In genomic region chr1:67736750-67737149, GRCh38 we compare ENCODE assay signal across 9 cellular contexts.
A peak's percentile ranks its signal among the peaks of the same experiment; 100 is the strongest.
DNase-seq lines count a peak whose midpoint lies in the region; ATAC-seq and TF ChIP-seq lines count a peak whose summit lies in the region.
"Had no signal": no experiment of that assay in that cellular context is flagged by ENCODE, and none has a peak within 500 bp of the region (broad histone marks: within the 10 kb centered on the region; RNA-seq: fewer than 3 reads in every experiment).

No MANE protein-coding gene starts in this region.

- no peaks in the 10 kb centered on the region for H3K9me3 ChIP-seq in BLaER1 treated with 17β-estradiol and CSF1 and Interleukin-3, amounts not matched to agents 10 nM and 100 nM (replicated peaks in 1 of 11)
- H3K9me3 ChIP-seq in Loucy (ENCODE audit: insufficient read depth, low read depth, low read length) (no peaks in the 10 kb centered on the region), duodenal mucosa (ENCODE audit: control insufficient read depth in 1 of 2, low read length in 2 of 2) (no peaks in the 10 kb centered on the region), parathyroid adenoma (ENCODE audit: control insufficient read depth, low read length) (no peaks in the 10 kb centered on the region)

- H3K9me2 ChIP-seq in Loucy (replicated peaks; ENCODE audit: low read depth, low read length) = no peaks in the 10 kb centered on the region

- peak overlapping the region; percentile 78 to 96 (median 87) for H3K4me2 ChIP-seq in BLaER1 treated with 17β-estradiol and CSF1 and Interleukin-3, amounts not matched to agents 10 nM and 100 nM
- H3K4me2 ChIP-seq in Loucy (ENCODE audit: low read depth, low read length, poor library complexity, severe bottlenecking) (no peak overlapping the region), parathyroid adenoma (ENCODE audit: low read length) (no peak overlapping the region)

- H3K36me3 ChIP-seq in BLaER1 treated with 17β-estradiol and CSF1 and Interleukin-3, amounts not matched to agents 10 nM and 100 nM = no peaks in the 10 kb centered on the region; a peak in 1 of 22 replicates
- H3K36me3 ChIP-seq in Loucy (ENCODE audit: insufficient read depth, low read length) (no peaks in the 10 kb centered on the region), duodenal mucosa (ENCODE audit: control insufficient read depth in 1 of 2, insufficient read depth in 2 of 2, low read length in 2 of 2) (no peaks in the 10 kb centered on the region), parathyroid adenoma (ENCODE audit: control insufficient read depth, insufficient read depth, low read length) (no peaks in the 10 kb centered on the region)

- H3K9ac ChIP-seq in BLaER1 treated with 17β-estradiol and CSF1 and Interleukin-3, amounts not matched to agents 10 nM and 100 nM = peak overlapping the region in 9 of 11 experiments; percentile 6 to 68 (median 60); a peak in 12 of 22 replicates
- H3K9ac ChIP-seq in Loucy (ENCODE audit: low read depth, low read length, poor library complexity, severe bottlenecking) (no peak overlapping the region), duodenal mucosa (ENCODE audit: low read depth in 1 of 2, low read length in 2 of 2) (peak overlapping the region in 1 of 2 donors; percentile 52), parathyroid adenoma (no peak overlapping the region)

- DNase-seq in NOMO-1 treated with dmso at 0.1 percent for 144 hours (lab: John Stamatoyannopoulos, UW; ENCODE audit: unreplicated experiment) = no peak
- no peak for DNase-seq in activated CD8-positive, alpha-beta memory T cell treated with anti-CD3 and anti-CD28 coated beads for 24 hours
- DNase-seq: GOT3 had no signal

- H2AFZ ChIP-seq in Loucy (ENCODE audit: low read length) = peak overlapping the region; percentile 77; the same call in 1 of the 2 replicates
- no peak overlapping the region for H2AFZ ChIP-seq in parathyroid adenoma

- no peaks in the 10 kb centered on the region for H3F3A ChIP-seq in Loucy (ENCODE audit: low read depth)

- H4K20me1 ChIP-seq in BLaER1 treated with 17β-estradiol and CSF1 and Interleukin-3, amounts not matched to agents 10 nM and 100 nM = no peaks in the 10 kb centered on the region
- H4K20me1 ChIP-seq in Loucy (ENCODE audit: insufficient read depth, low read length, poor library complexity, severe bottlenecking) = no peaks in the 10 kb centered on the region

- H3K4me1 ChIP-seq in BLaER1 treated with 17β-estradiol and CSF1 and Interleukin-3, amounts not matched to agents 10 nM and 100 nM = peaks cover 51 to 58% (median 53%) of the 10 kb centered on the region in 10 experiments
- peaks cover 8% of the 10 kb centered on the region for H3K4me1 ChIP-seq in Loucy (ENCODE audit: insufficient read depth, low read length, poor library complexity, severe bottlenecking)
- peaks cover 59 to 73% of the 10 kb centered on the region in 2 donors for H3K4me1 ChIP-seq in duodenal mucosa (ENCODE audit: control insufficient read depth in 1 of 2, insufficient read depth in 2 of 2, low read length in 2 of 2)
- H3K4me1 ChIP-seq in parathyroid adenoma = peaks cover 13% of the 10 kb centered on the region

- H3K4me3 ChIP-seq in BLaER1 treated with 17β-estradiol and CSF1 and Interleukin-3, amounts not matched to agents 10 nM and 100 nM = peak overlapping the region in 7 of 10 experiments; percentile 33 to 59 (median 50); a peak in 7 of 20 replicates
- no peak overlapping the region for H3K4me3 ChIP-seq in Loucy (ENCODE audit: low read length, poor library complexity, severe bottlenecking)
- H3K4me3 ChIP-seq in duodenal mucosa (ENCODE audit: low read depth in 1 of 2, low read length in 2 of 2) = peak overlapping the region; percentile 27 to 56
- H3K4me3 ChIP-seq in parathyroid adenoma (ENCODE audit: low read depth, low read length) = no peak overlapping the region

- peak overlapping the region in 10 of 11 experiments; percentile 56 to 81 (median 75); a peak in 19 of 22 replicates for H3K27ac ChIP-seq in BLaER1 treated with 17β-estradiol and CSF1 and Interleukin-3, amounts not matched to agents 10 nM and 100 nM
- H3K27ac ChIP-seq in duodenal mucosa (ENCODE audit: low read depth, low read length) (peak overlapping the region; percentile 57), parathyroid adenoma (peak overlapping the region; percentile 44)

- H3K79me2 ChIP-seq in Loucy (ENCODE audit: insufficient read depth, low read length) = no peaks in the 10 kb centered on the region
- peaks cover 26% of the 10 kb centered on the region for H3K79me2 ChIP-seq in parathyroid adenoma

- ATAC-seq in GM18861 (IDR thresholded peaks at IDR 0.05; ENCODE audit: unreplicated experiment) (no peak), GM21723 (IDR thresholded peaks at IDR 0.05; ENCODE audit: unreplicated experiment) (no peak)

- H3K27me3 ChIP-seq in BLaER1 treated with 17β-estradiol and CSF1 and Interleukin-3, amounts not matched to agents 10 nM and 100 nM = no peaks in the 10 kb centered on the region
- H3K27me3 ChIP-seq in Loucy (ENCODE audit: insufficient read depth, low read length, poor library complexity, severe bottlenecking) (no peaks in the 10 kb centered on the region), duodenal mucosa (ENCODE audit: control insufficient read depth in 1 of 2, insufficient read depth in 2 of 2, low read length in 2 of 2) (no peaks in the 10 kb centered on the region), parathyroid adenoma (ENCODE audit: control insufficient read depth, insufficient read depth, low read length) (no peaks in the 10 kb centered on the region)

- TF ChIP-seq CTCF in Loucy (conservative IDR thresholded peaks at IDR 0.05; ENCODE audit: low read length) = no peak
- TF ChIP-seq CTCF in parathyroid adenoma (IDR thresholded peaks at IDR 0.05) = no peak

Comparison
In these comparisons a context has a peak if more than half of its experiments do, and no peak if none do; other contexts are left out.
1. H3K4me2 ChIP-seq: peak in BLaER1 treated with 17β-estradiol and CSF1 and Interleukin-3, amounts not matched to agents 10 nM and 100 nM (11 of 11); none in Loucy (single experiment) and parathyroid adenoma (single experiment).
2. H3K4me3 ChIP-seq: peak in BLaER1 treated with 17β-estradiol and CSF1 and Interleukin-3, amounts not matched to agents 10 nM and 100 nM (7 of 10) and duodenal mucosa (2 of 2); none in Loucy (single experiment) and parathyroid adenoma (single experiment).
3. H3K9ac ChIP-seq: peak in BLaER1 treated with 17β-estradiol and CSF1 and Interleukin-3, amounts not matched to agents 10 nM and 100 nM (9 of 11); none in Loucy (single experiment) and parathyroid adenoma (single experiment).
4. Peak in every context shown above with its lines, with median percentiles within 50 percentile points of each other: H3K27ac ChIP-seq.